ENCODE assay signal across 2 cellular contexts in genomic region chr6:1322725-1323219, GRCh38.
A peak's percentile ranks its signal among the peaks of the same experiment; 100 is the strongest.
TF ChIP-seq lines count a peak whose summit lies in the region.

No MANE protein-coding gene starts in this region.

TF ChIP-seq in A549, 52 proteins besides CTCF, POLR2A, EP300 and RAD21 (continued from another document):
- TF ChIP-seq FOSL2 (IDR thresholded peaks at IDR 0.05) (no peak), FOSL2 (CRISPR knock-in tag; IDR thresholded peaks at IDR 0.05) (no peak), CBX8 (IDR thresholded peaks at IDR 0.05) (no peak), EHMT2 (IDR thresholded peaks at IDR 0.05; ENCODE audit: low read depth) (no peak), TFCP2L1 (CRISPR knock-in tag; IDR thresholded peaks at IDR 0.05) (no peak), HOXB5 (CRISPR knock-in tag; IDR thresholded peaks at IDR 0.05) (no peak), ZC3H11A (IDR thresholded peaks at IDR 0.05) (no peak), POLR2AphosphoS2 (conservative IDR thresholded peaks at IDR 0.05; ENCODE audit: low read length) (no peak), NR3C1 (IDR thresholded peaks at IDR 0.05) (no peak), TP53 (CRISPR knock-in tag; IDR thresholded peaks at IDR 0.05) (no peak), JUN (IDR thresholded peaks at IDR 0.05) (no peak), HOXB13 (CRISPR knock-in tag; IDR thresholded peaks at IDR 0.05; ENCODE audit: low read depth) (no peak), JUNB (IDR thresholded peaks at IDR 0.05) (no peak), HOXA7 (CRISPR knock-in tag; IDR thresholded peaks at IDR 0.05) (no peak)
- TF ChIP-seq, protein P1, sequence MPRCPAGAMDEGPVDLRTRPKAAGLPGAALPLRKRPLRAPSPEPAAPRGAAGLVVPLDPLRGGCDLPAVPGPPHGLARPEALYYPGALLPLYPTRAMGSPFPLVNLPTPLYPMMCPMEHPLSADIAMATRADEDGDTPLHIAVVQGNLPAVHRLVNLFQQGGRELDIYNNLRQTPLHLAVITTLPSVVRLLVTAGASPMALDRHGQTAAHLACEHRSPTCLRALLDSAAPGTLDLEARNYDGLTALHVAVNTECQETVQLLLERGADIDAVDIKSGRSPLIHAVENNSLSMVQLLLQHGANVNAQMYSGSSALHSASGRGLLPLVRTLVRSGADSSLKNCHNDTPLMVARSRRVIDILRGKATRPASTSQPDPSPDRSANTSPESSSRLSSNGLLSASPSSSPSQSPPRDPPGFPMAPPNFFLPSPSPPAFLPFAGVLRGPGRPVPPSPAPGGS (IDR thresholded peaks at IDR 0.05) = no peak

TF ChIP-seq in HepG2, 621 proteins besides CTCF, POLR2A, EP300 and RAD21 (continued from another document and continues in another):
- TF ChIP-seq ZNF770 (CRISPR knock-in tag; IDR thresholded peaks at IDR 0.05) (peak; percentile 53; the same call in 1 of the 2 replicates), ZBTB7A (CRISPR knock-in tag; IDR thresholded peaks at IDR 0.05) (no peak), ZNF24 (IDR thresholded peaks at IDR 0.05) (peak; percentile 58; the same call in 1 of the 2 replicates), PHF21A (CRISPR knock-in tag; IDR thresholded peaks at IDR 0.05) (peak; percentile 97), AKNA (CRISPR knock-in tag; IDR thresholded peaks at IDR 0.05; ENCODE audit: borderline replicate concordance) (no peak), POGZ (CRISPR knock-in tag; IDR thresholded peaks at IDR 0.05) (peak; percentile 77), TAF15 (IDR thresholded peaks at IDR 0.05; ENCODE audit: low read depth, low read length, poor library complexity, severe bottlenecking) (no peak), SETDB1 (CRISPR knock-in tag; IDR thresholded peaks at IDR 0.05; ENCODE audit: borderline replicate concordance) (no peak), PRPF4 (IDR thresholded peaks at IDR 0.05; ENCODE audit: low read depth, low read length, poor library complexity, severe bottlenecking) (no peak), TEAD2 (CRISPR knock-in tag; IDR thresholded peaks at IDR 0.05) (no peak), MIER2 (CRISPR knock-in tag; IDR thresholded peaks at IDR 0.05) (no peak), ETV5 (CRISPR knock-in tag; IDR thresholded peaks at IDR 0.05; ENCODE audit: borderline replicate concordance) (peak; percentile 50; the same call in 1 of the 2 replicates), FOSL2 (CRISPR knock-in tag; IDR thresholded peaks at IDR 0.05) (peak; percentile 87), KDM1A (CRISPR knock-in tag; IDR thresholded peaks at IDR 0.05) (0 out of 2 replicates have a peak, but pooled peaks have one; percentile 25), HNF1A (IDR thresholded peaks at IDR 0.05; ENCODE audit: low read depth) (peak; percentile 60), HNF1A (CRISPR knock-in tag; IDR thresholded peaks at IDR 0.05; ENCODE audit: borderline replicate concordance) (no peak), NFE2L1 (CRISPR knock-in tag; IDR thresholded peaks at IDR 0.05; ENCODE audit: borderline replicate concordance) (no peak), ZNF567 (CRISPR knock-in tag; IDR thresholded peaks at IDR 0.05; ENCODE audit: borderline replicate concordance) (no peak), ZNF510 (CRISPR knock-in tag; IDR thresholded peaks at IDR 0.05; ENCODE audit: low read depth) (no peak), JDP2 (CRISPR knock-in tag; IDR thresholded peaks at IDR 0.05; ENCODE audit: borderline replicate concordance) (no peak), RARA (CRISPR knock-in tag; IDR thresholded peaks at IDR 0.05) (peak; percentile 87), ZMYM4 (CRISPR knock-in tag; IDR thresholded peaks at IDR 0.05) (peak; percentile 56), ZNF788 (CRISPR knock-in tag; IDR thresholded peaks at IDR 0.05; ENCODE audit: borderline replicate concordance) (0 out of 2 replicates have a peak, but pooled peaks have one; percentile 19), NCOR1 (IDR thresholded peaks at IDR 0.05; ENCODE audit: borderline replicate concordance, low read length) (peak; percentile 73), ZNF224 (CRISPR knock-in tag; IDR thresholded peaks at IDR 0.05) (0 out of 2 replicates have a peak, but pooled peaks have one; percentile 68), ZBTB43 (CRISPR knock-in tag; conservative IDR thresholded peaks at IDR 0.05) (0 out of 2 replicates have a peak, but pooled peaks have one; percentile 43), CHD4 (IDR thresholded peaks at IDR 0.05; ENCODE audit: borderline replicate concordance, low read length) (peak; percentile 84; the same call in 1 of the 2 replicates), KLF13 (CRISPR knock-in tag; IDR thresholded peaks at IDR 0.05) (no peak), THAP11 (CRISPR knock-in tag; IDR thresholded peaks at IDR 0.05) (peak; percentile 59; the same call in 1 of the 2 replicates)
- TF ChIP-seq, protein P2, sequence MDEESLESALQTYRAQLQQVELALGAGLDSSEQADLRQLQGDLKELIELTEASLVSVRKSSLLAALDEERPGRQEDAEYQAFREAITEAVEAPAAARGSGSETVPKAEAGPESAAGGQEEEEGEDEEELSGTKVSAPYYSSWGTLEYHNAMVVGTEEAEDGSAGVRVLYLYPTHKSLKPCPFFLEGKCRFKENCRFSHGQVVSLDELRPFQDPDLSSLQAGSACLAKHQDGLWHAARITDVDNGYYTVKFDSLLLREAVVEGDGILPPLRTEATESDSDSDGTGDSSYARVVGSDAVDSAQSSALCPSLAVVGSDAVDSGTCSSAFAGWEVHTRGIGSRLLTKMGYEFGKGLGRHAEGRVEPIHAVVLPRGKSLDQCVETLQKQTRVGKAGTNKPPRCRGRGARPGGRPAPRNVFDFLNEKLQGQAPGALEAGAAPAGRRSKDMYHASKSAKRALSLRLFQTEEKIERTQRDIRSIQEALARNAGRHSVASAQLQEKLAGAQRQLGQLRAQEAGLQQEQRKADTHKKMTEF (CRISPR knock-in tag; IDR thresholded peaks at IDR 0.05) = peak; percentile 72; the same call in 1 of the 2 replicates
